11 cellular contexts compared by ENCODE assay signal in the genomic region with DNA sequence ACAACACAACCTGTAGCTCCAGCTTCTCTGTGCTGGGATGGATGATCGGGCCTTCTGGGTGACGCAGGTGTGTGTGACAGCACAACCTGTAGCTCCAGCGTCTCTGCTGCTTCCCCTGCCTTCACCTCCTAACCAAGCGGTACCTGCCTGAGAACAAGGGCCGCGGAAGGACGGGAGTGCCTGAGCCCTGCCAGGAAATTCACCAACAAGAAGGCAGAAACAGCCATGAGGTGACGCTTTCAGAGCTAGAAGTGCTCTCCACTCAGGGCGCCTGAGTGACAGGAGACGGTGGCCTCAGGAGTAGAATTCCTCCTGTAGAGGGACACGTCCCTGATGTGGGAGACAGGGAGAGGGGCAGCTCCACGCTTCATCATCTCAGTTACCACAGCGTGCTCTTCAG. TPM values are rescaled to one million over a fixed set of nuclear protein-coding genes. Genes with fewer than 3 reads are reported as not detected.
A peak's percentile ranks its signal among the peaks of the same experiment; 100 is the strongest.
DNase-seq lines count a peak whose midpoint lies in the region; ATAC-seq and TF ChIP-seq lines count a peak whose summit lies in the region.
"Had no signal": no experiment of that assay in that cellular context is flagged by ENCODE, and none has a peak within 500 bp of the region (broad histone marks: within the 10 kb centered on the region; RNA-seq: fewer than 3 reads in every experiment).

No MANE protein-coding gene starts in this region.

- H3K27ac Mint-ChIP-seq in CD14-positive monocyte, result peak overlapping the region in 4 of 7 donors; percentile 70 to 97 (median 82)
- H3K27ac Mint-ChIP-seq in effector memory CD8-positive, alpha-beta T cell, result peak overlapping the region; percentile 99
- H3K27ac Mint-ChIP-seq: neural progenitor cell had no signal

- WGBS in ovary, 3 donors, result 82 to 90% (median 83%) methylated on average over 13 of the region's 13 CpGs

- H3K4me2 ChIP-seq in PC-3 (ENCODE audit: low read length), result no peak overlapping the region
- H3K4me2 ChIP-seq: neural progenitor cell had no signal

- H3K4me3 ChIP-seq in PC-3 (ENCODE audit: low read length), result no peak overlapping the region
- peak overlapping the region; percentile 59 for H3K4me3 ChIP-seq in ovary
- H3K4me3 ChIP-seq: neural progenitor cell had no signal

- peaks cover 27% of the 10 kb centered on the region for H3K79me2 ChIP-seq in PC-3 (ENCODE audit: low read length)

- H3K4me1 ChIP-seq in PC-3 (ENCODE audit: insufficient read depth, low read length) (peaks cover 6% of the 10 kb centered on the region; the same call in 1 of the 2 replicates), ovary (ENCODE audit: insufficient read depth) (no peaks in the 10 kb centered on the region)
- H3K4me1 ChIP-seq: neural progenitor cell had no signal

- H3K27ac ChIP-seq in PC-3 (ENCODE audit: low read length), result no peak overlapping the region
- peak overlapping the region; percentile 79 to 80 for H3K27ac ChIP-seq in ovary
- H3K27ac ChIP-seq: neural progenitor cell had no signal

- H4K20me1 ChIP-seq in PC-3 (ENCODE audit: low read length), result no peaks in the 10 kb centered on the region

- peak overlapping the region in 1 of 2 donors; percentile 39 for H3K4me3 Mint-ChIP-seq in CD14-positive monocyte
- H3K4me3 Mint-ChIP-seq in effector memory CD8-positive, alpha-beta T cell, result peak overlapping the region; percentile 90 to 93
- H3K4me3 Mint-ChIP-seq: neural progenitor cell had no signal

- BruUV-seq in PC-3 (replicated peaks; lab: Mats Ljungman, UMichigan), result no TSS peak

- H3K9me2 ChIP-seq in PC-3 (replicated peaks; ENCODE audit: low read length), result no peaks in the 10 kb centered on the region

- H3K9me3 ChIP-seq in PC-3 (ENCODE audit: low read length) (no peaks in the 10 kb centered on the region), ovary (no peaks in the 10 kb centered on the region)

- TF ChIP-seq EP300 in ovary (IDR thresholded peaks at IDR 0.05), result no peak

- H3K27me3 ChIP-seq in PC-3 (ENCODE audit: low read length) (no peaks in the 10 kb centered on the region), ovary (no peaks in the 10 kb centered on the region)
- H3K27me3 ChIP-seq: neural progenitor cell had no signal

- peaks cover 30 to 42% of the 10 kb centered on the region in 2 donors for H3K36me3 Mint-ChIP-seq in CD14-positive monocyte
- H3K36me3 Mint-ChIP-seq in effector memory CD8-positive, alpha-beta T cell (ENCODE audit: insufficient read depth), result peaks cover 70% of the 10 kb centered on the region

- H3K36me3 ChIP-seq in PC-3 (ENCODE audit: low read depth, low read length) (peaks cover 35% of the 10 kb centered on the region), ovary (no peaks in the 10 kb centered on the region)

- DNase-seq in CD14-positive monocyte (ENCODE audit: low spot score), result no peak
- DNase-seq in PC-3, result no peak
- DNase-seq in effector memory CD8-positive, alpha-beta T cell, result no peak
- DNase-seq in ovary, result no peak
- DNase-seq in SKM-1 (lab: John Stamatoyannopoulos, UW; ENCODE audit: unreplicated experiment), result no peak
- DNase-seq in NCI-H2081 treated with DMSO at 0.1 percent for 48 hours (lab: John Stamatoyannopoulos, UW), result no peak
- no peak for DNase-seq in GDM1 (lab: John Stamatoyannopoulos, UW)
- DNase-seq: EL, NCI-H526 treated with DMSO at 0.1 percent for 48 hours had no signal

- no peaks in the 10 kb centered on the region for H3K27me3 Mint-ChIP-seq in CD14-positive monocyte (ENCODE audit: low read depth in 3 of 3)
- no peaks in the 10 kb centered on the region for H3K27me3 Mint-ChIP-seq in effector memory CD8-positive, alpha-beta T cell

- CTCF ChIA-PET in PC-3 (lab: Charles Lee), result no interaction called here

- 0 out of 2 replicates have a peak overlapping the region, but pooled peaks have one; percentile 77 for H3K9ac ChIP-seq in PC-3 (ENCODE audit: low read length)
- H3K9ac ChIP-seq: neural progenitor cell had no signal

- H2AFZ ChIP-seq in PC-3 (ENCODE audit: low read length), result no peak overlapping the region
- H2AFZ ChIP-seq: neural progenitor cell had no signal

- TF ChIP-seq CTCF in CD14-positive monocyte (IDR thresholded peaks at IDR 0.05), result no peak
- no peak for TF ChIP-seq CTCF in PC-3 (conservative IDR thresholded peaks at IDR 0.05; ENCODE audit: low read depth, low read length)
- no peak for TF ChIP-seq CTCF in ovary (IDR thresholded peaks at IDR 0.05)

- H3K9me3 Mint-ChIP-seq in CD14-positive monocyte, result peaks cover 4 to 29% (median 23%) of the 10 kb centered on the region in 7 donors
- H3K9me3 Mint-ChIP-seq in effector memory CD8-positive, alpha-beta T cell, result no peaks in the 10 kb centered on the region

- peaks cover 8% of the 10 kb centered on the region for H3K4me1 Mint-ChIP-seq in CD14-positive monocyte
- peaks cover 5 to 9% of the 10 kb centered on the region in 2 donors for H3K4me1 Mint-ChIP-seq in effector memory CD8-positive, alpha-beta T cell (ENCODE audit: low read depth in 2 of 2)
- H3K4me1 Mint-ChIP-seq: neural progenitor cell had no signal

- POLR2A ChIA-PET in PC-3 (lab: Charles Lee; ENCODE audit: unreplicated experiment), result no interaction called here

- no peaks in the 10 kb centered on the region for H3F3A ChIP-seq in PC-3 (ENCODE audit: low read length, unreplicated experiment)

- ATAC-seq in PC-3, result no peak
- no peak for ATAC-seq in effector memory CD8-positive, alpha-beta T cell (replicated peaks)
- ATAC-seq in GM21529 (IDR thresholded peaks at IDR 0.05; ENCODE audit: unreplicated experiment), result no peak

- no peak for TF ChIP-seq POLR2A in ovary (IDR thresholded peaks at IDR 0.05)

- intact Hi-C loops in CD14-positive monocyte (cut with micrococcal nuclease) (no loop called here), PC-3 (cut with micrococcal nuclease) (no loop called here), ovary (cut with DNase I) (no loop called here)

RNA-seq across cellular contexts. Expression of gene ZNF331, which starts 17.4 kb away (rescaled TPM):
- polyA plus RNA-seq in CD14-positive monocyte (1 to 10 TPM; 6.6 to 9.5 TPM), ovary (10 to 100 TPM; 23.7 to 24.6 TPM)
- total RNA-seq in PC-3 (2014; rRNA removed) (28.0 and 32.5 TPM in 2 replicates), ovary (100 to 1,000 TPM in 5 of 7 donors, 10 to 100 TPM in 2; 52.0 to 365 (median 150) TPM)
